Comparison of ENCODE assay signal across 24 cellular contexts in the genomic region with DNA sequence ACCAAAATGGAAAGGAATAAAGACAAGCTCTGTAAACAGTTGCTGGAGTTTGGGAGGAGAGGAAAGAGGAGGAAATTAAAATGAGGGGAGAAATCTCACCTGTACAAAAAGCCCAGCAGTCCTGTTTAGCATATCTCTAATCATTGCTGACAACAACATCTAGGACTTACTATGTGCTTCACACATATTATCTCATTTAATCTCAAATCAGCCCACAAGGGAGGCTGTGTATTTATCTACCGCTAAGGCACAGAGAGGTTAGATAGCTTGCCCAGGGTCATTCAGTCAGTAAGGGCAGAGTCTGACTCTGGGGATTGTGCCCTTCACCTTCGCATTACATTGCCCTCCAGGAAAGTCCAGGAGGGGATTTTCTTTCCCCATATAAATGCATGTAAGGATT.
DNase-seq lines count a peak whose midpoint lies in the region; ATAC-seq, FAIRE-seq and TF ChIP-seq lines count a peak whose summit lies in the region.
"Had no signal": no experiment of that assay in that cellular context is flagged by ENCODE, and none has a peak within 500 bp of the region (broad histone marks: within the 10 kb centered on the region; RNA-seq: fewer than 3 reads in every experiment).

No MANE protein-coding gene starts in this region.

- no peaks in the 10 kb centered on the region for H3K9me3 Mint-ChIP-seq in astrocyte (ENCODE audit: unreplicated experiment)
- H3K9me3 Mint-ChIP-seq in stimulated activated memory B cell treated with anti-CD40 and anti-IgM and Interleukin-4, amounts not matched to agents 10 μg/mL and 1 μg/mL and 100 μg/mL, for 72 hours = no peaks in the 10 kb centered on the region
- no peaks in the 10 kb centered on the region for H3K9me3 Mint-ChIP-seq in immature natural killer cell
- H3K9me3 Mint-ChIP-seq: CD4-positive, alpha-beta T cell; CD8-positive, alpha-beta T cell had no signal

- DNase-seq in DND-41 = no peak
- DNase-seq in astrocyte (ENCODE audit: low read depth) = no peak
- peak; percentile 57 for DNase-seq in mesendoderm
- no peak for DNase-seq in NCI-H2171 treated with DMSO at 0.1 percent for 48 hours (lab: John Stamatoyannopoulos, UW)
- no peak for DNase-seq in immature natural killer cell
- DNase-seq in DMS153 (lab: John Stamatoyannopoulos, UW) = no peak
- DNase-seq: AML-193; Caco-2; Calu3; CD4-positive, alpha-beta T cell; CD8-positive, alpha-beta T cell; DMS53; DMS79; GF-D8 had no signal

- no peak overlapping the region for H3K23ac ChIP-seq in mesendoderm (ENCODE audit: low read length)

- H3K27ac Mint-ChIP-seq in astrocyte (ENCODE audit: unreplicated experiment) (no peak overlapping the region), immature natural killer cell (no peak overlapping the region)
- peak overlapping the region; percentile 38 for H3K27ac Mint-ChIP-seq in stimulated activated memory B cell treated with anti-CD40 and anti-IgM and Interleukin-4, amounts not matched to agents 10 μg/mL and 1 μg/mL and 100 μg/mL, for 72 hours
- H3K27ac Mint-ChIP-seq: B cell; CD4-positive, alpha-beta T cell; CD8-positive, alpha-beta T cell had no signal

- peak; percentile 60 for FAIRE-seq in astrocyte (lab: Jason Lieb, UNC)
- FAIRE-seq: A549, D721Med, G401.6, GM12891, GM19239 had no signal

- H3K4me1 Mint-ChIP-seq in astrocyte (ENCODE audit: low read depth, unreplicated experiment) (peaks cover 2% of the 10 kb centered on the region), immature natural killer cell (no peaks in the 10 kb centered on the region)
- peaks cover 25% of the 10 kb centered on the region for H3K4me1 Mint-ChIP-seq in stimulated activated memory B cell treated with anti-CD40 and anti-IgM and Interleukin-4, amounts not matched to agents 10 μg/mL and 1 μg/mL and 100 μg/mL, for 72 hours

- H3K79me1 ChIP-seq in mesendoderm (ENCODE audit: low read length) = no peaks in the 10 kb centered on the region

- H4K8ac ChIP-seq in mesendoderm (ENCODE audit: low read depth, low read length) = no peak overlapping the region

- H3K27me3 Mint-ChIP-seq in astrocyte (ENCODE audit: low read depth, unreplicated experiment) (peaks cover 5% of the 10 kb centered on the region), immature natural killer cell (ENCODE audit: low read depth in 3 of 3) (peaks cover 2% of the 10 kb centered on the region in 3 donors)
- no peaks in the 10 kb centered on the region for H3K27me3 Mint-ChIP-seq in stimulated activated memory B cell treated with anti-CD40 and anti-IgM and Interleukin-4, amounts not matched to agents 10 μg/mL and 1 μg/mL and 100 μg/mL, for 72 hours
- H3K27me3 Mint-ChIP-seq: B cell; CD4-positive, alpha-beta T cell had no signal

- H3K4me3 Mint-ChIP-seq in astrocyte (ENCODE audit: unreplicated experiment) (no peak overlapping the region), immature natural killer cell (no peak overlapping the region)
- H3K4me3 Mint-ChIP-seq in stimulated activated memory B cell treated with anti-CD40 and anti-IgM and Interleukin-4, amounts not matched to agents 10 μg/mL and 1 μg/mL and 100 μg/mL, for 72 hours = no peak overlapping the region
- H3K4me3 Mint-ChIP-seq: B cell; CD4-positive, alpha-beta T cell; CD8-positive, alpha-beta T cell had no signal

- no peaks in the 10 kb centered on the region for H3K79me2 ChIP-seq in DND-41 (ENCODE audit: insufficient read depth, low read length)
- H3K79me2 ChIP-seq in astrocyte (ENCODE audit: insufficient read depth, low read length) = no peaks in the 10 kb centered on the region
- no peaks in the 10 kb centered on the region for H3K79me2 ChIP-seq in mesendoderm (ENCODE audit: control insufficient read depth, insufficient read depth, low read length)

- no peak for ATAC-seq in DND-41 (ENCODE audit: insufficient read depth, low read depth)
- no peak for ATAC-seq in stimulated activated memory B cell treated with anti-CD40 and anti-IgM and Interleukin-4, amounts not matched to agents 10 μg/mL and 1 μg/mL and 100 μg/mL, for 72 hours
- ATAC-seq: A549; CD8-positive, alpha-beta T cell had no signal

- WGBS in mesendoderm (ENCODE audit: extremely low coverage, insufficient coverage, low lambda C conversion rate) = no CpG with 5 or more reads among the region's 2 CpGs

- TF ChIP-seq CTCF in DND-41 (IDR thresholded peaks at IDR 0.05; ENCODE audit: borderline replicate concordance, extremely low read depth, low read length, poor library complexity, severe bottlenecking) (no peak), astrocyte (IDR thresholded peaks at IDR 0.05; ENCODE audit: insufficient read depth, low read depth, low read length) (no peak)

- H3K9me3 ChIP-seq in DND-41 (ENCODE audit: insufficient read depth, low read length, severe bottlenecking) = no peaks in the 10 kb centered on the region
- H3K9me3 ChIP-seq in astrocyte (ENCODE audit: insufficient read depth, low read depth, low read length) = no peaks in the 10 kb centered on the region
- H3K9me3 ChIP-seq: A549, Caco-2 had no signal

- no peak overlapping the region for H2BK5ac ChIP-seq in mesendoderm (ENCODE audit: low read length)

- H3K36me3 Mint-ChIP-seq in astrocyte (ENCODE audit: low read depth, unreplicated experiment) = no peaks in the 10 kb centered on the region
- H3K36me3 Mint-ChIP-seq in stimulated activated memory B cell treated with anti-CD40 and anti-IgM and Interleukin-4, amounts not matched to agents 10 μg/mL and 1 μg/mL and 100 μg/mL, for 72 hours = no peaks in the 10 kb centered on the region
- no peaks in the 10 kb centered on the region for H3K36me3 Mint-ChIP-seq in immature natural killer cell
- H3K36me3 Mint-ChIP-seq: CD8-positive, alpha-beta T cell had no signal

- no peak overlapping the region for H3K4ac ChIP-seq in mesendoderm (ENCODE audit: low read depth, low read length)

- no peak overlapping the region for H2AK5ac ChIP-seq in mesendoderm (ENCODE audit: low read length)

- H3K9ac ChIP-seq in DND-41 (ENCODE audit: low read depth, low read length) (no peak overlapping the region), astrocyte (ENCODE audit: low read length) (no peak overlapping the region), mesendoderm (ENCODE audit: low read length) (no peak overlapping the region)
- H3K9ac ChIP-seq: BLaER1 treated with 17β-estradiol and CSF1 and Interleukin-3, amounts not matched to agents 10 nM and 100 nM had no signal

- H4K20me1 ChIP-seq in DND-41 (ENCODE audit: insufficient read depth, low read length) (no peaks in the 10 kb centered on the region), astrocyte (ENCODE audit: insufficient read depth, low read length) (no peaks in the 10 kb centered on the region)
- H4K20me1 ChIP-seq: BLaER1 treated with 17β-estradiol and CSF1 and Interleukin-3, amounts not matched to agents 10 nM and 100 nM had no signal

- no peak overlapping the region for H2AFZ ChIP-seq in DND-41 (ENCODE audit: low read depth, low read length)
- no peak overlapping the region for H2AFZ ChIP-seq in astrocyte (ENCODE audit: low read depth, low read length)

- H3K4me2 ChIP-seq in DND-41 (ENCODE audit: insufficient read depth, low read length) (0 out of 2 replicates have a peak overlapping the region, but pooled peaks have one; percentile 51), astrocyte (ENCODE audit: low read length) (no peak overlapping the region), mesendoderm (ENCODE audit: low read length) (no peak overlapping the region)
- H3K4me2 ChIP-seq: A549 had no signal

- no peaks in the 10 kb centered on the region for H3K36me3 ChIP-seq in DND-41 (ENCODE audit: insufficient read depth, low read length)
- no peaks in the 10 kb centered on the region for H3K36me3 ChIP-seq in astrocyte (ENCODE audit: insufficient read depth, low read length)
- no peaks in the 10 kb centered on the region for H3K36me3 ChIP-seq in mesendoderm (ENCODE audit: control insufficient read depth, insufficient read depth, low read length)
- H3K36me3 ChIP-seq: BLaER1 treated with 17β-estradiol and CSF1 and Interleukin-3, amounts not matched to agents 10 nM and 100 nM had no signal

- H3K27me3 ChIP-seq in DND-41 (ENCODE audit: insufficient read depth, low read length, poor library complexity) (no peaks in the 10 kb centered on the region), astrocyte (ENCODE audit: insufficient read depth, low read length) (no peaks in the 10 kb centered on the region), mesendoderm (ENCODE audit: insufficient read depth, low read length, poor library complexity) (no peaks in the 10 kb centered on the region)
- H3K27me3 ChIP-seq: BLaER1 treated with 17β-estradiol and CSF1 and Interleukin-3, amounts not matched to agents 10 nM and 100 nM had no signal

- no peak overlapping the region for H2BK120ac ChIP-seq in mesendoderm (ENCODE audit: low read depth, low read length)

- H3K4me3 ChIP-seq in DND-41 (ENCODE audit: low read depth in 1 of 2, low read length in 2 of 2) (no peak overlapping the region), astrocyte (ENCODE audit: insufficient read depth, low read depth, low read length) (no peak overlapping the region), mesendoderm (ENCODE audit: low read length) (no peak overlapping the region)
- H3K4me3 ChIP-seq: A549; BLaER1 treated with 17β-estradiol and CSF1 and Interleukin-3, amounts not matched to agents 10 nM and 100 nM had no signal

- H3K27ac ChIP-seq in DND-41 (ENCODE audit: low read length) (no peak overlapping the region), astrocyte (ENCODE audit: low read depth, low read length) (no peak overlapping the region), mesendoderm (ENCODE audit: low read depth, low read length) (no peak overlapping the region)
- H3K27ac ChIP-seq: 22Rv1, A549, C4-2B had no signal

- no peak overlapping the region for H4K5ac ChIP-seq in mesendoderm (ENCODE audit: low read length)

- no peak overlapping the region for H2BK15ac ChIP-seq in mesendoderm (replicated peaks; ENCODE audit: low read depth)

- H3K56ac ChIP-seq in mesendoderm (ENCODE audit: low read length) = no peak overlapping the region

- peaks cover 36% of the 10 kb centered on the region for H3K4me1 ChIP-seq in DND-41 (ENCODE audit: insufficient read depth, low read length)
- no peaks in the 10 kb centered on the region for H3K4me1 ChIP-seq in astrocyte (ENCODE audit: insufficient read depth, low read length)
- no peaks in the 10 kb centered on the region for H3K4me1 ChIP-seq in mesendoderm (ENCODE audit: control insufficient read depth, low read depth, low read length)
- H3K4me1 ChIP-seq: A549, Caco-2 had no signal

- no peak overlapping the region for H3K18ac ChIP-seq in mesendoderm (ENCODE audit: low read length)
